Comparison of ENCODE assay signal across 11 cellular contexts in the genomic region with DNA sequence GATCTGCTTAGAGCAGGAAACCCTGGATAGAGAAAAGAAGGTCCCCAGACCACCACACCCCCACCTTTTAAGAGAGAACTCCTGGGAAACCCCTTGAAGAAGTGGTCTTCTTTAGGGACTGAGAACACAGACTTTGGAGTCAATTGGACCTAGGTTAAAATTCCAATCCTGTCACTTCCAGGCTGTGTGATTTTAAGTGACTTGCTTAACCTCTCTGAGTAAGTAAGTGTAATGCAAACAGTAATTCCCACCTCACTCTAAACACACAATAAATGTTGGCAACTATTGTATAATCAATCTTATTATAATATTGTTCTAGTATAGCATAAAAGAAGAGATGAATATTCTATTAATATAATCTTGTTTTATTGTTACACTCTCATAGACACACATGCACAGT. TPM values are rescaled to one million over a fixed set of nuclear protein-coding genes. Genes with fewer than 3 reads are reported as not detected.
DNase-seq lines count a peak whose midpoint lies in the region; ATAC-seq and TF ChIP-seq lines count a peak whose summit lies in the region.
"Had no signal": no experiment of that assay in that cellular context is flagged by ENCODE, and none has a peak within 500 bp of the region (broad histone marks: within the 10 kb centered on the region; RNA-seq: fewer than 3 reads in every experiment).

No MANE protein-coding gene starts in this region.

- POLR2A ChIA-PET in RWPE1 (lab: Yijun Ruan, JAX; ENCODE audit: low non-redundant PET): no interaction called here

- H3K36me3 ChIP-seq in endocrine pancreas (ENCODE audit: control insufficient read depth, insufficient read depth, low read length) (no peaks in the 10 kb centered on the region), spleen (peaks cover 0 to 17% (median 0%) of the 10 kb centered on the region in 6 donors)
- H3K36me3 ChIP-seq: thoracic aorta had no signal

- CTCF ChIA-PET in RWPE1 (lab: Yijun Ruan, JAX): no interaction called here

- no peak for DNase-seq in activated CD4-positive, alpha-beta T cell treated with anti-CD3 and anti-CD28 coated beads, Interleukin-2, amount 10 ng/mL, durations not matched to agents 24 days and 14 days
- no peak for DNase-seq in activated CD4-positive, alpha-beta T cell treated with anti-CD3 and anti-CD28 coated beads, Interleukin-2, amount 50 U/mL, for 48 hours
- DNase-seq in RWPE1 (ENCODE audit: low spot score): no peak
- DNase-seq in spleen: no peak
- DNase-seq in NOMO-1 (lab: John Stamatoyannopoulos, UW; ENCODE audit: unreplicated experiment in 2 of 2): no peak
- DNase-seq: NCI-H1092, NCI-H524 had no signal

- no peaks in the 10 kb centered on the region for H3K27me3 ChIP-seq in endocrine pancreas (ENCODE audit: control insufficient read depth, insufficient read depth, low read length)
- H3K27me3 ChIP-seq in spleen (replicated peaks in 1 of 7): no peaks in the 10 kb centered on the region

- H3K27ac ChIP-seq in RWPE1 (peak overlapping the region; percentile 98), spleen (peak overlapping the region in 7 of 8 donors; percentile 82 to 100 (median 99))

- H3K4me3 ChIP-seq in endocrine pancreas (ENCODE audit: control insufficient read depth, insufficient read depth, low read length) (peak overlapping the region; percentile 88), spleen (peak overlapping the region in 7 of 8 donors; percentile 90 to 98 (median 94))

- no peak for TF ChIP-seq POLR2A in spleen (IDR thresholded peaks at IDR 0.05)

- H3K9ac ChIP-seq in endocrine pancreas (ENCODE audit: control insufficient read depth, insufficient read depth, low read length): peak overlapping the region; percentile 71

- H3K4me1 Mint-ChIP-seq in activated CD4-positive, alpha-beta T cell treated with anti-CD3 and anti-CD28 coated beads, Interleukin-2, amount 10 ng/mL, durations not matched to agents 24 days and 14 days: peaks cover 40% of the 10 kb centered on the region

- peak overlapping the region; percentile 86 for H3K4me3 Mint-ChIP-seq in activated CD4-positive, alpha-beta T cell treated with anti-CD3 and anti-CD28 coated beads, Interleukin-2, amount 10 ng/mL, durations not matched to agents 24 days and 14 days

- no peaks in the 10 kb centered on the region for H3K4me1 ChIP-seq in endocrine pancreas (ENCODE audit: control insufficient read depth, insufficient read depth, low read length)
- peaks cover 41 to 79% (median 75%) of the 10 kb centered on the region in 6 donors for H3K4me1 ChIP-seq in spleen

- H3K27me3 Mint-ChIP-seq in activated CD4-positive, alpha-beta T cell treated with anti-CD3 and anti-CD28 coated beads, Interleukin-2, amount 10 ng/mL, durations not matched to agents 24 days and 14 days: no peaks in the 10 kb centered on the region

- H3K9me3 Mint-ChIP-seq in activated CD4-positive, alpha-beta T cell treated with anti-CD3 and anti-CD28 coated beads, Interleukin-2, amount 10 ng/mL, durations not matched to agents 24 days and 14 days: no peaks in the 10 kb centered on the region

- H3K36me3 Mint-ChIP-seq in activated CD4-positive, alpha-beta T cell treated with anti-CD3 and anti-CD28 coated beads, Interleukin-2, amount 10 ng/mL, durations not matched to agents 24 days and 14 days (ENCODE audit: low read depth): no peaks in the 10 kb centered on the region

- ATAC-seq in GM18907 (IDR thresholded peaks at IDR 0.05; ENCODE audit: unreplicated experiment) (no peak), GM21619 (IDR thresholded peaks at IDR 0.05; ENCODE audit: unreplicated experiment) (no peak)

- TF ChIP-seq CTCF in RWPE1 (conservative IDR thresholded peaks at IDR 0.05; ENCODE audit: low read depth) (no peak), spleen (IDR thresholded peaks at IDR 0.05 in 8 of 11, conservative IDR thresholded peaks at IDR 0.05 in 3 of 11) (no peak)

- no peaks in the 10 kb centered on the region for H3K9me3 ChIP-seq in endocrine pancreas (ENCODE audit: control insufficient read depth, low read length)
- no peaks in the 10 kb centered on the region for H3K9me3 ChIP-seq in spleen
- H3K9me3 ChIP-seq: thoracic aorta had no signal

- peak overlapping the region; percentile 43 for H3K27ac Mint-ChIP-seq in activated CD4-positive, alpha-beta T cell treated with anti-CD3 and anti-CD28 coated beads, Interleukin-2, amount 10 ng/mL, durations not matched to agents 24 days and 14 days

- intact Hi-C loops in activated CD4-positive, alpha-beta T cell treated with anti-CD3 and anti-CD28 coated beads, Interleukin-2, amount 10 ng/mL, durations not matched to agents 24 days and 14 days (cut with micrococcal nuclease): loop anchor here (10.0 kb wide), 1 partner anchor 657 kb away; a partner anchor contains a TSS
- intact Hi-C loops in spleen (cut with DNase I; ENCODE audit: low total_unique reads): loop anchor here (10.0 kb wide), 1 partner anchor 47 kb away; no protein-coding TSS in a partner anchor

RNA-seq across cellular contexts. Expression of a gene that starts 3.3 kb away (rescaled TPM):
- 14.1 and 14.9 TPM in 2 replicates for total RNA-seq in activated CD4-positive, alpha-beta T cell treated with anti-CD3 and anti-CD28 coated beads, Interleukin-2, amount 10 ng/mL, durations not matched to agents 24 days and 14 days
- total RNA-seq in spleen: 10 to 100 TPM; 55.9 to 80.8 (median 75.3) TPM
- 100 to 1,000 TPM in 1 of 3 donors, 10 to 100 TPM in 2; 83.5 to 150 (median 97.4) TPM for polyA plus RNA-seq in spleen

RNA-seq across cellular contexts. Expression of a gene that starts 15.0 kb away (rescaled TPM):
- total RNA-seq in activated CD4-positive, alpha-beta T cell treated with anti-CD3 and anti-CD28 coated beads, Interleukin-2, amount 10 ng/mL, durations not matched to agents 24 days and 14 days: not detected in 2 replicates
- total RNA-seq in spleen: not detected
- polyA plus RNA-seq in spleen: under 1 TPM; 0.26 to 0.74 (median 0.48) TPM

RNA-seq across cellular contexts. Expression of a gene that starts 47.6 kb away (rescaled TPM):
- 4.7 and 6.8 TPM in 2 replicates for total RNA-seq in activated CD4-positive, alpha-beta T cell treated with anti-CD3 and anti-CD28 coated beads, Interleukin-2, amount 10 ng/mL, durations not matched to agents 24 days and 14 days
- total RNA-seq in spleen: 1 to 10 TPM; 3.7 to 7.3 (median 6.3) TPM
- 1 to 10 TPM; 2.6 to 6.2 (median 4.8) TPM for polyA plus RNA-seq in spleen

RNA-seq across cellular contexts. Expression of a gene that starts 48.4 kb away (rescaled TPM):
- not detected in 2 replicates for total RNA-seq in activated CD4-positive, alpha-beta T cell treated with anti-CD3 and anti-CD28 coated beads, Interleukin-2, amount 10 ng/mL, durations not matched to agents 24 days and 14 days
- 10 to 100 TPM in 5 of 7 donors, 1 to 10 TPM in 2; 5.4 to 32.8 (median 14.2) TPM for total RNA-seq in spleen
- 1 to 10 TPM in 1 of 3 donors, under 1 TPM in 2; 0.41 to 5.3 (median 0.61) TPM for polyA plus RNA-seq in spleen

RNA-seq across cellular contexts. Expression of a gene that starts 55.3 kb away (rescaled TPM):
- total RNA-seq in activated CD4-positive, alpha-beta T cell treated with anti-CD3 and anti-CD28 coated beads, Interleukin-2, amount 10 ng/mL, durations not matched to agents 24 days and 14 days: 367 and 376 TPM in 2 replicates
- total RNA-seq in spleen: 100 to 1,000 TPM; 110 to 152 (median 135) TPM
- 100 to 1,000 TPM; 376 to 439 (median 430) TPM for polyA plus RNA-seq in spleen
